Comparison of ENCODE assay signal across 9 cellular contexts in genomic region chr22:39405346-39406085, GRCh38. TPM values are rescaled to one million over a fixed set of nuclear protein-coding genes. Genes with fewer than 3 reads are reported as not detected.
DNase-seq lines count a peak whose midpoint lies in the region; TF ChIP-seq lines count a peak whose summit lies in the region.
"Had no signal": no experiment of that assay in that cellular context is flagged by ENCODE, and none has a peak within 500 bp of the region (broad histone marks: within the 10 kb centered on the region; RNA-seq: fewer than 3 reads in every experiment).

No MANE protein-coding gene starts in this region.

- H2AFZ ChIP-seq in mammary epithelial cell (ENCODE audit: low read depth, low read length) = no peak overlapping the region

- no peaks in the 10 kb centered on the region for H3K36me3 ChIP-seq in vagina
- H3K36me3 ChIP-seq in mammary epithelial cell (ENCODE audit: insufficient read depth, low read length) = no peaks in the 10 kb centered on the region

- H3K4me3 ChIP-seq in fibroblast of the aortic adventitia (ENCODE audit: low read depth, low read length) = peak overlapping the region; percentile 41
- H3K4me3 ChIP-seq in vagina = peak overlapping the region; percentile 4 to 10
- no peak overlapping the region for H3K4me3 ChIP-seq in mammary epithelial cell (replicated peaks in 1 of 3; ENCODE audit: insufficient read depth in 1 of 3, low read depth in 2 of 3, low read length in 3 of 3)

- no peaks in the 10 kb centered on the region for H3K9me3 ChIP-seq in vagina
- H3K9me3 ChIP-seq in mammary epithelial cell (replicated peaks; ENCODE audit: insufficient read depth, low read length) = no peaks in the 10 kb centered on the region

- no peak overlapping the region for H3K4me3 Mint-ChIP-seq in activated naive CD4-positive, alpha-beta T cell treated with anti-CD3 and anti-CD28 coated beads, Interleukin-2, amount 10 ng/mL, durations not matched to agents 7 days and 5 days

- H3K27ac Mint-ChIP-seq in activated naive CD4-positive, alpha-beta T cell treated with anti-CD3 and anti-CD28 coated beads, Interleukin-2, amount 10 ng/mL, durations not matched to agents 7 days and 5 days = peak overlapping the region; percentile 38

- CTCF ChIA-PET in activated naive CD4-positive, alpha-beta T cell treated with anti-CD3 and anti-CD28 coated beads, Interleukin-2, amount 10 ng/mL, durations not matched to agents 7 days and 5 days (lab: Charles Lee) = interaction anchor here (0.9 to 1.2 kb wide), 2 partner anchors 66 to 88 kb away, joined by 3 to 6 read pairs; no protein-coding TSS in a partner anchor
- CTCF ChIA-PET in mammary epithelial cell (lab: Charles Lee; ENCODE audit: low non-redundant PET) = interaction anchor here (0.6 kb wide), 1 partner anchor 117 kb away, joined by 10 read pairs; no protein-coding TSS in a partner anchor

- H3K4me1 ChIP-seq in vagina = peaks cover 38% of the 10 kb centered on the region
- peaks cover 5% of the 10 kb centered on the region for H3K4me1 ChIP-seq in mammary epithelial cell (ENCODE audit: insufficient read depth, low read length)

- 61% methylated on average over 15 of the region's 28 CpGs for WGBS in mammary epithelial cell (ENCODE audit: low coverage, missing lambda C conversion rate)

- H4K20me1 ChIP-seq in mammary epithelial cell (ENCODE audit: insufficient read depth, low read length) = no peaks in the 10 kb centered on the region

- no peak overlapping the region for H3K9ac ChIP-seq in mammary epithelial cell (ENCODE audit: insufficient read depth, low read length)

- no peak overlapping the region for H3K4me2 ChIP-seq in mammary epithelial cell (ENCODE audit: insufficient read depth, low read depth, low read length)

- in situ Hi-C loops in mammary epithelial cell (cut with MboI; ENCODE audit: low sequenced_read_pairs in 2 of 2) = no loop called here

- dilution Hi-C loops in mammary epithelial cell (cut with HindIII; ENCODE audit: low sequenced_read_pairs) = loop anchor here (10.0 kb wide), 1 partner anchor 69 kb away; no protein-coding TSS in a partner anchor

- H3K4me1 Mint-ChIP-seq in activated naive CD4-positive, alpha-beta T cell treated with anti-CD3 and anti-CD28 coated beads, Interleukin-2, amount 10 ng/mL, durations not matched to agents 7 days and 5 days = peaks cover 65% of the 10 kb centered on the region

- intact Hi-C loops in vagina (cut with DNase I) (loop anchor here (10.0 kb wide), 1 partner anchor 109 kb away; no protein-coding TSS in a partner anchor), mammary epithelial cell (cut with micrococcal nuclease) (no loop called here)

- H3K9me3 Mint-ChIP-seq in activated naive CD4-positive, alpha-beta T cell treated with anti-CD3 and anti-CD28 coated beads, Interleukin-2, amount 10 ng/mL, durations not matched to agents 7 days and 5 days = no peaks in the 10 kb centered on the region

- H3K27me3 ChIP-seq in vagina (no peaks in the 10 kb centered on the region), mammary epithelial cell (ENCODE audit: insufficient read depth, low read length) (no peaks in the 10 kb centered on the region)

- peak overlapping the region; percentile 13 for H3K27ac ChIP-seq in vagina
- H3K27ac ChIP-seq in mammary epithelial cell (ENCODE audit: insufficient read depth, low read depth, low read length) = no peak overlapping the region

- no peaks in the 10 kb centered on the region for H3K27me3 Mint-ChIP-seq in activated naive CD4-positive, alpha-beta T cell treated with anti-CD3 and anti-CD28 coated beads, Interleukin-2, amount 10 ng/mL, durations not matched to agents 7 days and 5 days

- H3K79me2 ChIP-seq in mammary epithelial cell (ENCODE audit: insufficient read depth, low read length) = peaks cover 30% of the 10 kb centered on the region

- TF ChIP-seq CTCF in fibroblast of the aortic adventitia (IDR thresholded peaks at IDR 0.05; ENCODE audit: insufficient read depth, low read length) = peak; percentile 38
- TF ChIP-seq CTCF in vagina (IDR thresholded peaks at IDR 0.05) = no peak
- no peak for TF ChIP-seq CTCF in mammary epithelial cell (conservative IDR thresholded peaks at IDR 0.05 in 1 of 2, IDR thresholded peaks at IDR 0.05 in 1 of 2; ENCODE audit: extremely low read depth in 1 of 2, insufficient read depth in 1 of 2, low read depth in 1 of 2, low read length in 2 of 2)

- BruUV-seq in mammary epithelial cell (replicated peaks; lab: Mats Ljungman, UMichigan) = no TSS peak

- TF ChIP-seq POLR2A in vagina (IDR thresholded peaks at IDR 0.05) = no peak

- DNase-seq in activated naive CD4-positive, alpha-beta T cell treated with anti-CD3 and anti-CD28 coated beads, Interleukin-2, amount 10 ng/mL, durations not matched to agents 7 days and 5 days = no peak
- DNase-seq in activated naive CD4-positive, alpha-beta T cell treated with Interleukin-2 at 50 U/mL for 16 hours = no peak
- DNase-seq in fibroblast of the aortic adventitia (ENCODE audit: low read depth) (peak; percentile 68), pons (ENCODE audit: low spot score) (peak; percentile 68), vagina (ENCODE audit: extremely low spot score in 2 of 2) (no peak), HT-29 (ENCODE audit: low spot score) (no peak), mammary epithelial cell (no peak), 8988T (no peak)
- DNase-seq: NCI-H226 had no signal

- H3K36me3 Mint-ChIP-seq in activated naive CD4-positive, alpha-beta T cell treated with anti-CD3 and anti-CD28 coated beads, Interleukin-2, amount 10 ng/mL, durations not matched to agents 7 days and 5 days = peaks cover 60% of the 10 kb centered on the region

RNA-seq across cellular contexts. Expression of gene TAB1, which starts 5.9 kb away (rescaled TPM):
- total RNA-seq in fibroblast of the aortic adventitia (ENCODE audit: low replicate concordance) (11.7 and 21.3 TPM in 2 replicates), vagina (25.5 TPM), mammary epithelial cell (10 to 100 TPM; 14.7 to 17.8 TPM)
- 14.0 and 16.7 TPM in 2 replicates for total RNA-seq in HT-29 (2014; rRNA removed; shearing (Covaris generic))
- 16.0 TPM for polyA plus RNA-seq in mammary epithelial cell
- polyA minus RNA-seq in mammary epithelial cell = 7.5 TPM

RNA-seq across cellular contexts. Expression of gene MGAT3, which starts 51.3 kb away (rescaled TPM):
- total RNA-seq in fibroblast of the aortic adventitia (ENCODE audit: low replicate concordance) (0.27 and 2.0 TPM in 2 replicates), vagina (0.98 TPM), mammary epithelial cell (under 1 TPM in 1 of 2 donors, not detected in 1; under 0.01 TPM)
- 1.0 and 1.6 TPM in 2 replicates for total RNA-seq in HT-29 (2014; rRNA removed; shearing (Covaris generic))
- polyA plus RNA-seq in mammary epithelial cell = not detected
- polyA minus RNA-seq in mammary epithelial cell = not detected

RNA-seq across cellular contexts. Expression of gene SYNGR1, which starts 55.7 kb away (rescaled TPM):
- total RNA-seq in fibroblast of the aortic adventitia (ENCODE audit: low replicate concordance) (3.9 and 14.2 TPM in 2 replicates), vagina (42.2 TPM), mammary epithelial cell (1 to 10 TPM in 1 of 2 donors, under 1 TPM in 1; 0.89 to 1.5 TPM)
- total RNA-seq in HT-29 (2014; rRNA removed; shearing (Covaris generic)) = not detected in 2 replicates
- 0.23 TPM for polyA plus RNA-seq in mammary epithelial cell
- polyA minus RNA-seq in mammary epithelial cell = not detected

Comparison
In these comparisons a context has a peak if more than half of its experiments do, and no peak if none do; other contexts are left out.
1. DNase-seq: peak in fibroblast of the aortic adventitia (single experiment) and pons (single experiment); none in activated naive CD4-positive, alpha-beta T cell treated with anti-CD3 and anti-CD28 coated beads, Interleukin-2, amount 10 ng/mL, durations not matched to agents 7 days and 5 days (single experiment), activated naive CD4-positive, alpha-beta T cell treated with Interleukin-2 at 50 U/mL for 16 hours (single experiment), vagina (0 of 2), HT-29 (single experiment), mammary epithelial cell (single experiment) and 8988T (single experiment).
2. H3K4me3 ChIP-seq: peak in fibroblast of the aortic adventitia (single experiment) and vagina (2 of 2); none in mammary epithelial cell (0 of 3).